In genomic region chr7:888081-889024, GRCh38 we compare ENCODE assay signal across 23 cellular contexts. TPM values are rescaled to one million over a fixed set of nuclear protein-coding genes. Genes with fewer than 3 reads are reported as not detected.
DNase-seq lines count a peak whose midpoint lies in the region; ATAC-seq and TF ChIP-seq lines count a peak whose summit lies in the region.
"Had no signal": no experiment of that assay in that cellular context is flagged by ENCODE, and none has a peak within 500 bp of the region (broad histone marks: within the 10 kb centered on the region; RNA-seq: fewer than 3 reads in every experiment).

No MANE protein-coding gene starts in this region.

- no peak overlapping the region for H3K4ac ChIP-seq in neuronal stem cell (ENCODE audit: low read length)

- H3K27ac ChIP-seq in RWPE2 (ENCODE audit: poor library complexity, severe bottlenecking): no peak overlapping the region
- no peak overlapping the region for H3K27ac ChIP-seq in left ventricle myocardium inferior (replicated peaks)
- H3K27ac ChIP-seq in neuronal stem cell (replicated peaks; ENCODE audit: low read length): no peak overlapping the region
- H3K27ac ChIP-seq: thyroid gland, WERI-Rb-1 had no signal

- H2BK12ac ChIP-seq in neuronal stem cell (ENCODE audit: low read length): peak overlapping the region; percentile 34

- no peak overlapping the region for H2BK5ac ChIP-seq in neuronal stem cell (ENCODE audit: low read length)

- TF ChIP-seq CTCF in BE2C (IDR thresholded peaks at IDR 0.05; ENCODE audit: low read depth, low read length) (no peak), RWPE2 (IDR thresholded peaks at IDR 0.05; ENCODE audit: poor library complexity, severe bottlenecking) (no peak), left ventricle myocardium inferior (IDR thresholded peaks at IDR 0.05; ENCODE audit: borderline replicate concordance) (no peak)

- peak overlapping the region; percentile 21 for H3K9ac ChIP-seq in neuronal stem cell (ENCODE audit: low read depth, low read length, poor library complexity)

- H2BK15ac ChIP-seq in neuronal stem cell (ENCODE audit: low read length): no peak overlapping the region

- H3K79me1 ChIP-seq in neuronal stem cell (ENCODE audit: low read depth, low read length): peaks cover 46% of the 10 kb centered on the region

- H3K36me3 ChIP-seq in BE2C: peaks cover 59% of the 10 kb centered on the region
- H3K36me3 ChIP-seq in RWPE2 (ENCODE audit: low read depth): peaks cover 42% of the 10 kb centered on the region
- H3K36me3 ChIP-seq in left ventricle myocardium inferior: peaks cover 60% of the 10 kb centered on the region
- H3K36me3 ChIP-seq in neuronal stem cell (replicated peaks in 1 of 2; ENCODE audit: control insufficient read depth in 2 of 2, insufficient read depth in 2 of 2, low read length in 2 of 2): peaks cover 47 to 66% of the 10 kb centered on the region in 2 donors

- no peak overlapping the region for H2AFZ ChIP-seq in neuronal stem cell (ENCODE audit: low read length)

- H3K23ac ChIP-seq in neuronal stem cell (ENCODE audit: low read depth, low read length, poor library complexity): no peak overlapping the region

- ATAC-seq in RWPE2 (ENCODE audit: low read depth) (no peak), GM21576 (IDR thresholded peaks at IDR 0.05; ENCODE audit: unreplicated experiment) (no peak), GM18868 (IDR thresholded peaks at IDR 0.05; ENCODE audit: unreplicated experiment) (no peak)

- WGBS in neuronal stem cell (ENCODE audit: extremely low coverage in 2 of 2, insufficient read length in 2 of 2, insufficient replicate concordance in 1 of 2), 2 donors: no CpG with 5 or more reads among the region's 43 CpGs

- H3K27me3 ChIP-seq in BE2C (no peaks in the 10 kb centered on the region), RWPE2 (ENCODE audit: insufficient read depth, poor library complexity, severe bottlenecking) (no peaks in the 10 kb centered on the region), left ventricle myocardium inferior (ENCODE audit: low read depth) (no peaks in the 10 kb centered on the region), neuronal stem cell (ENCODE audit: control insufficient read depth in 3 of 3, insufficient read depth in 3 of 3, low read depth in 1 of 3, low read length in 3 of 3) (peaks cover 0 to 10% (median 3%) of the 10 kb centered on the region in 3 experiments)
- H3K27me3 ChIP-seq: thyroid gland had no signal

- H3K9me3 ChIP-seq in BE2C (no peaks in the 10 kb centered on the region), RWPE2 (ENCODE audit: severe bottlenecking) (no peaks in the 10 kb centered on the region), left ventricle myocardium inferior (replicated peaks) (no peaks in the 10 kb centered on the region), neuronal stem cell (replicated peaks in 1 of 2; ENCODE audit: control insufficient read depth in 2 of 2, insufficient read depth in 1 of 2, low read depth in 1 of 2, low read length in 2 of 2) (peaks cover 0 to 5% of the 10 kb centered on the region in 2 donors)
- H3K9me3 ChIP-seq: thyroid gland had no signal

- H3K4me2 ChIP-seq in neuronal stem cell (ENCODE audit: insufficient read depth, low read length, poor library complexity, severe bottlenecking): no peak overlapping the region

- no peak overlapping the region for H3K18ac ChIP-seq in neuronal stem cell (ENCODE audit: low read length)

- H2BK120ac ChIP-seq in neuronal stem cell (ENCODE audit: low read depth, low read length): no peak overlapping the region

- H3K14ac ChIP-seq in neuronal stem cell (ENCODE audit: low read length): no peak overlapping the region

- H3K4me3 ChIP-seq in BE2C (ENCODE audit: low read depth, low read length) (no peak overlapping the region), RWPE2 (ENCODE audit: severe bottlenecking) (no peak overlapping the region), left ventricle myocardium inferior (no peak overlapping the region), neuronal stem cell (ENCODE audit: low read length in 2 of 2) (no peak overlapping the region)
- H3K4me3 ChIP-seq: thyroid gland had no signal

- H4K91ac ChIP-seq in neuronal stem cell (ENCODE audit: low read depth, low read length, poor library complexity): no peak overlapping the region

- intact Hi-C loops in left ventricle myocardium inferior (cut with micrococcal nuclease): no loop called here

- H2AK5ac ChIP-seq in neuronal stem cell (ENCODE audit: low read depth, low read length): no peak overlapping the region

- H3K4me1 ChIP-seq in BE2C: no peaks in the 10 kb centered on the region
- H3K4me1 ChIP-seq in RWPE2 (ENCODE audit: insufficient read depth, poor library complexity, severe bottlenecking): no peaks in the 10 kb centered on the region
- peaks cover 44% of the 10 kb centered on the region for H3K4me1 ChIP-seq in left ventricle myocardium inferior
- H3K4me1 ChIP-seq in neuronal stem cell (ENCODE audit: control insufficient read depth in 2 of 2, insufficient read depth in 1 of 2, low read depth in 1 of 2, low read length in 2 of 2): no peaks in the 10 kb centered on the region

- DNase-seq in BE2C (peak; percentile 7), RWPE2 (ENCODE audit: low spot score) (peak; percentile 55), left ventricle myocardium inferior (peak; percentile 12), neuronal stem cell (ENCODE audit: low spot score) (no peak), NCI-H774 (lab: John Stamatoyannopoulos, UW) (no peak), NCI-H526 treated with DMSO at 0.1 percent for 48 hours (lab: John Stamatoyannopoulos, UW) (no peak)
- DNase-seq: activated CD4-positive, alpha-beta T cell treated with anti-CD3 and anti-CD28 coated beads, Interleukin-2, amount 50 U/mL, for 48 hours; activated naive CD4-positive, alpha-beta T cell treated with anti-CD3 and anti-CD28 coated beads, Interleukin-2, amount 10 ng/mL, durations not matched to agents 7 days and 5 days; COR-L47; erythroblast; foreskin melanocyte; GOT3; kidney glomerular epithelial cell; midbrain; NCI-H1417 treated with DMSO at 0.1 percent for 48 hours; NCI-H2171 treated with DMSO at 0.1 percent for 48 hours; NCI-H748 treated with DMSO at 0.1 percent for 48 hours; retina; stimulated activated naive CD4-positive, alpha-beta T cell; thyroid gland; WERI-Rb-1 had no signal

- no peak overlapping the region for H4K8ac ChIP-seq in neuronal stem cell (ENCODE audit: low read depth, low read length)

RNA-seq across cellular contexts. Expression of gene GET4, which starts 12.0 kb away (rescaled TPM):
- 190 TPM for polyA plus RNA-seq in BE2C (2012; ENCODE audit: insufficient read depth, insufficient read length, low read depth)
- total RNA-seq in left ventricle myocardium inferior: 22.9 TPM
- 28.4 TPM for polyA plus RNA-seq in neuronal stem cell (2013, experiment 1 of 2)
- 27.9 TPM for polyA plus RNA-seq in neuronal stem cell (2013, experiment 2 of 2)

RNA-seq across cellular contexts. Expression of gene SUN1, which starts 56.1 kb away (rescaled TPM):
- 196 TPM for polyA plus RNA-seq in BE2C (2012; ENCODE audit: insufficient read depth, insufficient read length, low read depth)
- total RNA-seq in left ventricle myocardium inferior: 183 TPM
- 62.1 TPM for polyA plus RNA-seq in neuronal stem cell (2013, experiment 1 of 2)
- 60.5 TPM for polyA plus RNA-seq in neuronal stem cell (2013, experiment 2 of 2)

Comparison
In these comparisons a context has a peak if more than half of its experiments do, and no peak if none do; other contexts are left out.
1. DNase-seq: peak in BE2C (single experiment), RWPE2 (single experiment) and left ventricle myocardium inferior (single experiment); none in neuronal stem cell (single experiment), NCI-H774 (single experiment) and NCI-H526 treated with DMSO at 0.1 percent for 48 hours (single experiment).